ENCODE assay signal across 7 cellular contexts in genomic region chr16:30369091-30369937, GRCh38. TPM values are rescaled to one million over a fixed set of nuclear protein-coding genes. Genes with fewer than 3 reads are reported as not detected.
DNase-seq lines count a peak whose midpoint lies in the region; ATAC-seq and TF ChIP-seq lines count a peak whose summit lies in the region.
"Had no signal": no experiment of that assay in that cellular context is flagged by ENCODE, and none has a peak within 500 bp of the region (broad histone marks: within the 10 kb centered on the region; RNA-seq: fewer than 3 reads in every experiment).

No MANE protein-coding gene starts in this region.

- H3K9me3 ChIP-seq in ES-I3 (ENCODE audit: control insufficient read depth, insufficient read depth, low read length) (no peaks in the 10 kb centered on the region), lower lobe of right lung (no peaks in the 10 kb centered on the region)

- H3K4me3 ChIP-seq in lower lobe of right lung = peak overlapping the region; percentile 91

- no peaks in the 10 kb centered on the region for H3K27me3 ChIP-seq in lower lobe of right lung (ENCODE audit: low read depth)

- peak overlapping the region; percentile 88 for H3K4me3 Mint-ChIP-seq in activated T-helper 17 cell treated with anti-CD3 and anti-CD28 coated beads, Interleukin-2, amount 50 U/mL, for 72 hours

- peaks cover 8% of the 10 kb centered on the region; the same call in 1 of the 2 replicates for H3K4me1 ChIP-seq in ES-I3 (ENCODE audit: insufficient read depth, low read length)
- H3K4me1 ChIP-seq in lower lobe of right lung = peaks cover 36% of the 10 kb centered on the region

- H3K27ac Mint-ChIP-seq in activated T-helper 17 cell treated with anti-CD3 and anti-CD28 coated beads, Interleukin-2, amount 50 U/mL, for 72 hours = peak overlapping the region; percentile 82

- H3K36me3 Mint-ChIP-seq in activated T-helper 17 cell treated with anti-CD3 and anti-CD28 coated beads, Interleukin-2, amount 50 U/mL, for 72 hours (ENCODE audit: low read depth) = peaks cover 56% of the 10 kb centered on the region

- peak overlapping the region; percentile 58 for H3K9ac ChIP-seq in ES-I3 (ENCODE audit: low read depth, low read length)

- H3K36me3 ChIP-seq in ES-I3 (ENCODE audit: insufficient read depth, low read length) = no peaks in the 10 kb centered on the region; the same call in 1 of the 2 replicates
- H3K36me3 ChIP-seq in lower lobe of right lung = peaks cover 17% of the 10 kb centered on the region

- intact Hi-C loops in lower lobe of right lung (cut with DNase I) = no loop called here

- H3K4me1 Mint-ChIP-seq in activated T-helper 17 cell treated with anti-CD3 and anti-CD28 coated beads, Interleukin-2, amount 50 U/mL, for 72 hours = peaks cover 41% of the 10 kb centered on the region

- no peak for ATAC-seq in activated T-helper 17 cell treated with anti-CD3 and anti-CD28 coated beads, Interleukin-2, amount 50 U/mL, for 72 hours (replicated peaks)
- ATAC-seq in lower lobe of right lung = no peak
- no peak for ATAC-seq in HG03378 (IDR thresholded peaks at IDR 0.05; ENCODE audit: unreplicated experiment)
- no peak for ATAC-seq in HG02798 (IDR thresholded peaks at IDR 0.05; ENCODE audit: poor library complexity, unreplicated experiment)
- ATAC-seq in GM21360 (IDR thresholded peaks at IDR 0.05; ENCODE audit: unreplicated experiment) = no peak

- DNase-seq in lower lobe of right lung = no peak

- no peaks in the 10 kb centered on the region for H3K27me3 Mint-ChIP-seq in activated T-helper 17 cell treated with anti-CD3 and anti-CD28 coated beads, Interleukin-2, amount 50 U/mL, for 72 hours

- H3K27ac ChIP-seq in lower lobe of right lung = peak overlapping the region; percentile 81

- TF ChIP-seq CTCF in lower lobe of right lung (IDR thresholded peaks at IDR 0.05) = no peak

- no peaks in the 10 kb centered on the region for H3K9me3 Mint-ChIP-seq in activated T-helper 17 cell treated with anti-CD3 and anti-CD28 coated beads, Interleukin-2, amount 50 U/mL, for 72 hours

RNA-seq across cellular contexts. Expression of gene TBC1D10B, which starts 1.0 kb away (rescaled TPM):
- total RNA-seq in activated T-helper 17 cell treated with anti-CD3 and anti-CD28 coated beads, Interleukin-2, amount 50 U/mL, for 72 hours = 10 to 100 TPM; 49.7 to 64.2 TPM
- total RNA-seq in lower lobe of right lung = 36.9 TPM

RNA-seq across cellular contexts. Expression of gene MYL11, which starts 5.3 kb away (rescaled TPM):
- total RNA-seq in activated T-helper 17 cell treated with anti-CD3 and anti-CD28 coated beads, Interleukin-2, amount 50 U/mL, for 72 hours = 1 to 10 TPM in 1 of 2 donors, not detected in 1; 1.6 TPM
- not detected for total RNA-seq in lower lobe of right lung
- total RNA-seq: RPMI7951 had no signal

RNA-seq across cellular contexts. Expression of gene SEPTIN1, which starts 13.0 kb away (rescaled TPM):
- total RNA-seq in activated T-helper 17 cell treated with anti-CD3 and anti-CD28 coated beads, Interleukin-2, amount 50 U/mL, for 72 hours = 100 to 1,000 TPM; 198 to 216 TPM
- total RNA-seq in lower lobe of right lung = 6.0 TPM
- total RNA-seq: RPMI7951 had no signal

RNA-seq across cellular contexts. Expression of gene CD2BP2, which starts 14.2 kb away (rescaled TPM):
- 10 to 100 TPM; 51.0 to 69.9 TPM for total RNA-seq in activated T-helper 17 cell treated with anti-CD3 and anti-CD28 coated beads, Interleukin-2, amount 50 U/mL, for 72 hours
- 52.3 TPM for total RNA-seq in lower lobe of right lung

RNA-seq across cellular contexts. Expression of gene ZNF48, which starts 25.9 kb away (rescaled TPM):
- 10 to 100 TPM; 10.2 to 10.5 TPM for total RNA-seq in activated T-helper 17 cell treated with anti-CD3 and anti-CD28 coated beads, Interleukin-2, amount 50 U/mL, for 72 hours
- total RNA-seq in lower lobe of right lung = 6.2 TPM

Comparison
In these comparisons a context has a peak if more than half of its experiments do, and no peak if none do; other contexts are left out.
1. RNA of gene SEPTIN1, which starts 13.0 kb away (total RNA-seq): 198 to 216 TPM in activated T-helper 17 cell treated with anti-CD3 and anti-CD28 coated beads, Interleukin-2, amount 50 U/mL, for 72 hours; 6.0 TPM in lower lobe of right lung (single experiment); every median in the first group is over 10 times any median in the second.